Comparison of ENCODE assay signal across 20 cellular contexts in the genomic region with DNA sequence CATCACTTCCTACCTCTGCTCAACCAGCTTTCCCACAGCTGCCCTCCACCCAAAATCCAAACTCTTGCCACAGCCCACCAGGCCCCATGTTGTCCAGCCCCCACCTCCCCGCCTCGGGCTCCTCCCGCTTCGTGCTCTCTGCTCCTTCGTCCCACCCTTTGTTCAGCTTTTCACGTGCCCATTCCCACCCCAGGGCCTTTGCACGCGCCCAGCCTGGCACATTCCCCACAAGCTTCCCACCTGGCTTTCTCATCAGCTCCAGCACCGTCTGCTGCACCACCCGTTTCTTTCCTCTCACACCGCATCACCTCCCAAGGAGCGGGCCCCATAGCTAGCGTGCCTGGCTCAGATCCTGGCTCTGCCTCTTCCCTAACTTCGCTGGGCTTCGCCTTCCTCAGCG. TPM values are rescaled to one million over a fixed set of nuclear protein-coding genes. Genes with fewer than 3 reads are reported as not detected.
DNase-seq lines count a peak whose midpoint lies in the region; ATAC-seq and TF ChIP-seq lines count a peak whose summit lies in the region.
"Had no signal": no experiment of that assay in that cellular context is flagged by ENCODE, and none has a peak within 500 bp of the region (broad histone marks: within the 10 kb centered on the region; RNA-seq: fewer than 3 reads in every experiment).

No MANE protein-coding gene starts in this region.

- no peak overlapping the region for H2BK120ac ChIP-seq in neuronal stem cell (ENCODE audit: low read depth, low read length)

- no peaks in the 10 kb centered on the region for H3K36me3 ChIP-seq in HEK293 (ENCODE audit: control insufficient read depth in 2 of 2, insufficient read depth in 1 of 2, low read length in 2 of 2)
- H3K36me3 ChIP-seq in neuronal stem cell (replicated peaks in 1 of 2; ENCODE audit: control insufficient read depth in 2 of 2, insufficient read depth in 2 of 2, low read length in 2 of 2) = peaks cover 0 to 43% of the 10 kb centered on the region in 2 donors

- H3K4me1 Mint-ChIP-seq in WTC11 (no peaks in the 10 kb centered on the region), immature natural killer cell (peaks cover 26 to 27% of the 10 kb centered on the region in 2 donors)

- peak overlapping the region; percentile 13 for H4K91ac ChIP-seq in neuronal stem cell (ENCODE audit: low read depth, low read length, poor library complexity)

- H3K4me3 Mint-ChIP-seq in WTC11 (no peak overlapping the region), immature natural killer cell (peak overlapping the region in 2 of 5 donors; percentile 59 to 81)
- H3K4me3 Mint-ChIP-seq: CD4-positive, CD25-positive, alpha-beta regulatory T cell had no signal

- no peak overlapping the region for H4K8ac ChIP-seq in neuronal stem cell (ENCODE audit: low read depth, low read length)

- DNase-seq in WTC11 (ENCODE audit: low spot score) (no peak), immature natural killer cell (no peak), neuronal stem cell (ENCODE audit: low spot score) (no peak), ACHN (no peak), NCI-H1092 treated with DMSO at 0.1 percent for 48 hours (lab: John Stamatoyannopoulos, UW) (no peak), left lobe of liver (ENCODE audit: low spot score) (no peak)
- DNase-seq: CD4-positive, CD25-positive, alpha-beta regulatory T cell; EL; GF-D8; HFFc6; KBM-7; NCI-H1092; NCI-H1436 treated with DMSO at 0.1 percent for 48 hours; NCI-H2029; NCI-H345; NCI-H526; PC-3; Right ventricle myocardium superior had no signal

- H3K4me1 ChIP-seq in HEK293 (ENCODE audit: control insufficient read depth, insufficient read depth, low read length) (peaks cover 7% of the 10 kb centered on the region), neuronal stem cell (ENCODE audit: control insufficient read depth in 2 of 2, insufficient read depth in 1 of 2, low read depth in 1 of 2, low read length in 2 of 2) (peaks cover 0 to 32% of the 10 kb centered on the region in 2 donors)

- H2BK15ac ChIP-seq in neuronal stem cell (ENCODE audit: low read length) = no peak overlapping the region

- H3K27me3 Mint-ChIP-seq in WTC11 (ENCODE audit: low read depth) = no peaks in the 10 kb centered on the region
- H3K27me3 Mint-ChIP-seq in immature natural killer cell (ENCODE audit: low read depth in 3 of 3) = peaks cover 0 to 2% (median 2%) of the 10 kb centered on the region in 3 donors
- H3K27me3 Mint-ChIP-seq: CD4-positive, CD25-positive, alpha-beta regulatory T cell had no signal

- CTCF ChIA-PET in HEK293 (lab: Yijun Ruan, JAX) = interaction anchor here (0.6 to 7.9 kb wide), 4 partner anchors 16 to 324 kb away, joined by 3 to 56 read pairs (median 4); no protein-coding TSS in a partner anchor
- CTCF ChIA-PET in WTC11 (lab: Charles Lee) = interaction anchor here (0.8 to 4.2 kb wide), 9 partner anchors 10 to 97 kb away, joined by 3 to 41 read pairs (median 4); a partner anchor contains a TSS

- no peak overlapping the region for H3K4me2 ChIP-seq in neuronal stem cell (ENCODE audit: insufficient read depth, low read length, poor library complexity, severe bottlenecking)

- peak overlapping the region; percentile 21 for H3K14ac ChIP-seq in neuronal stem cell (ENCODE audit: low read length)

- H2AFZ ChIP-seq in neuronal stem cell (ENCODE audit: low read length) = no peak overlapping the region

- H2AK5ac ChIP-seq in neuronal stem cell (ENCODE audit: low read depth, low read length) = peak overlapping the region; percentile 21

- H3K4ac ChIP-seq in neuronal stem cell (ENCODE audit: low read length) = no peak overlapping the region

- H3K9me3 ChIP-seq in HEK293 (ENCODE audit: control insufficient read depth, insufficient read depth, low read depth, low read length) (no peaks in the 10 kb centered on the region), neuronal stem cell (replicated peaks in 1 of 2; ENCODE audit: control insufficient read depth in 2 of 2, insufficient read depth in 1 of 2, low read depth in 1 of 2, low read length in 2 of 2) (peaks cover 0 to 2% of the 10 kb centered on the region in 2 donors)

- no peak overlapping the region for H2BK5ac ChIP-seq in neuronal stem cell (ENCODE audit: low read length)

- WGBS in neuronal stem cell (ENCODE audit: extremely low coverage in 2 of 2, insufficient read length in 2 of 2, insufficient replicate concordance in 1 of 2), 2 donors = no CpG with 5 or more reads among the region's 16 CpGs

- peak overlapping the region; percentile 54 for H3K9ac ChIP-seq in neuronal stem cell (ENCODE audit: low read depth, low read length, poor library complexity)

- POLR2A ChIA-PET in HEK293 (lab: Yijun Ruan, JAX) = no interaction called here
- POLR2A ChIA-PET in WTC11 (lab: Charles Lee) = interaction anchor here (1.3 kb wide), 1 partner anchor 101 kb away, joined by 3 read pairs; a partner anchor contains a TSS

- H3K27ac Mint-ChIP-seq in WTC11 (peak overlapping the region; percentile 45; the same call in 1 of the 2 replicates), immature natural killer cell (peak overlapping the region in 5 of 6 donors; percentile 66 to 83 (median 81))
- H3K27ac Mint-ChIP-seq: CD4-positive, CD25-positive, alpha-beta regulatory T cell; HFFc6 had no signal

- TF ChIP-seq CTCF in HEK293 (tag by site-specific recombination; IDR thresholded peaks at IDR 0.05) (no peak), WTC11 (IDR thresholded peaks at IDR 0.05) (no peak)

- in situ Hi-C loops in ACHN (cut with HindIII; ENCODE audit: low pct_ligation_motif_present, low pct_unique_long_range_greater_than_20kb, low sequenced_read_pairs) = no loop called here

- H3K23ac ChIP-seq in neuronal stem cell (ENCODE audit: low read depth, low read length, poor library complexity) = peak overlapping the region; percentile 49

- H3K36me3 Mint-ChIP-seq in WTC11 (no peaks in the 10 kb centered on the region), immature natural killer cell (no peaks in the 10 kb centered on the region)
- H3K36me3 Mint-ChIP-seq: CD4-positive, CD25-positive, alpha-beta regulatory T cell had no signal

- no peak for ATAC-seq in WTC11
- no peak for ATAC-seq in left lobe of liver
- ATAC-seq: PC-3 had no signal

- H3K27me3 ChIP-seq in neuronal stem cell (ENCODE audit: control insufficient read depth in 3 of 3, insufficient read depth in 3 of 3, low read depth in 1 of 3, low read length in 3 of 3) = peaks cover 0 to 38% (median 0%) of the 10 kb centered on the region in 3 experiments

- H3K9me3 Mint-ChIP-seq in WTC11 (no peaks in the 10 kb centered on the region), immature natural killer cell (no peaks in the 10 kb centered on the region)
- H3K9me3 Mint-ChIP-seq: CD4-positive, CD25-positive, alpha-beta regulatory T cell; HFFc6 had no signal

- peak overlapping the region; percentile 51 for H2BK12ac ChIP-seq in neuronal stem cell (ENCODE audit: low read length)

- no peak overlapping the region for H3K4me3 ChIP-seq in HEK293 (ENCODE audit: low read depth, low read length)
- H3K4me3 ChIP-seq in neuronal stem cell (ENCODE audit: low read length in 2 of 2) = peak overlapping the region in 1 of 2 donors; percentile 26

- no peak overlapping the region for H3K27ac ChIP-seq in HEK293 (ENCODE audit: extremely low read depth, low read depth, low read length)
- H3K27ac ChIP-seq in neuronal stem cell (replicated peaks; ENCODE audit: low read length) = no peak overlapping the region

- H3K79me1 ChIP-seq in neuronal stem cell (ENCODE audit: low read depth, low read length) = peaks cover 16% of the 10 kb centered on the region

- peak overlapping the region; percentile 84 for H3K18ac ChIP-seq in neuronal stem cell (ENCODE audit: low read length)

TF ChIP-seq in HEK293, 187 proteins besides CTCF, POLR2A, EP300 and RAD21:
- TF ChIP-seq ZNF266 (tag by site-specific recombination; IDR thresholded peaks at IDR 0.05; ENCODE audit: low read depth) = no peak
- peak; percentile 98 for TF ChIP-seq ZNF623 (tag by site-specific recombination; IDR thresholded peaks at IDR 0.05)

TF ChIP-seq in WTC11, 78 proteins besides CTCF, POLR2A, EP300 and RAD21:
- TF ChIP-seq GTF2I (CRISPR knock-in tag; conservative IDR thresholded peaks at IDR 0.05) = peak; percentile 51; the same call in 1 of the 2 replicates
- no peak for TF ChIP-seq FOXP1 (CRISPR knock-in tag; IDR thresholded peaks at IDR 0.05; ENCODE audit: borderline replicate concordance)

RNA-seq across cellular contexts. Expression of a gene that starts 54.8 kb away (rescaled TPM):
- total RNA-seq in WTC11 (2021) (6.9 to 9.6 TPM (median 7.8 TPM) in 3 replicates), left lobe of liver (2.9 TPM)
- polyA plus RNA-seq in immature natural killer cell = under 1 TPM in 1 of 3 donors, not detected in 2; 0.16 TPM
- polyA plus RNA-seq in neuronal stem cell (2013, experiment 1 of 2) = 51.2 TPM
- polyA plus RNA-seq in neuronal stem cell (2013, experiment 2 of 2) = 50.9 TPM
- total RNA-seq: HFFc6, PC-3 had no signal
- polyA plus RNA-seq: BJ; CD4-positive, CD25-positive, alpha-beta regulatory T cell had no signal
